1 cellular context compared by ENCODE assay signal in the genomic region with DNA sequence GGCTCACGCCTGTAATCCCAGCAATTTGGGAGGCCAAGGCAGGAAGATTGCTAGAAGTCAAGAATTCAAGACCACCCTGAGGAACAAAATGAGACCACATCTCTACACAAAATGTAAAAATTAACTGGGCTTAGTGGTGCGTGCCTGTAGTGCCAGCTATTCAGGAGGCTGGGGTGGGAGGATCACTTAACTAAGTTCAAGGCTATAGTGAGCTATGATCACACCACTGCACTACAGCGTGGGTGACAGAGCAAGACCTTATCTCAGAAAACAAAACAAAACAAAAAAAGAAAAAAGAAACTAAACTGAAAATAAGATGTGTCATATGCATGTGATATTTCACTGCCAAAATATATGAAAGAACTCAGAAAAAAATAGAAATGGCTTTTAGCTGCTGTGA.
TF ChIP-seq lines count a peak whose summit lies in the region.

No MANE protein-coding gene starts in this region.

TF ChIP-seq in K562, 482 proteins besides CTCF, POLR2A, EP300 and RAD21 (continued from another document and continues in another):
- TF ChIP-seq, protein P1, sequence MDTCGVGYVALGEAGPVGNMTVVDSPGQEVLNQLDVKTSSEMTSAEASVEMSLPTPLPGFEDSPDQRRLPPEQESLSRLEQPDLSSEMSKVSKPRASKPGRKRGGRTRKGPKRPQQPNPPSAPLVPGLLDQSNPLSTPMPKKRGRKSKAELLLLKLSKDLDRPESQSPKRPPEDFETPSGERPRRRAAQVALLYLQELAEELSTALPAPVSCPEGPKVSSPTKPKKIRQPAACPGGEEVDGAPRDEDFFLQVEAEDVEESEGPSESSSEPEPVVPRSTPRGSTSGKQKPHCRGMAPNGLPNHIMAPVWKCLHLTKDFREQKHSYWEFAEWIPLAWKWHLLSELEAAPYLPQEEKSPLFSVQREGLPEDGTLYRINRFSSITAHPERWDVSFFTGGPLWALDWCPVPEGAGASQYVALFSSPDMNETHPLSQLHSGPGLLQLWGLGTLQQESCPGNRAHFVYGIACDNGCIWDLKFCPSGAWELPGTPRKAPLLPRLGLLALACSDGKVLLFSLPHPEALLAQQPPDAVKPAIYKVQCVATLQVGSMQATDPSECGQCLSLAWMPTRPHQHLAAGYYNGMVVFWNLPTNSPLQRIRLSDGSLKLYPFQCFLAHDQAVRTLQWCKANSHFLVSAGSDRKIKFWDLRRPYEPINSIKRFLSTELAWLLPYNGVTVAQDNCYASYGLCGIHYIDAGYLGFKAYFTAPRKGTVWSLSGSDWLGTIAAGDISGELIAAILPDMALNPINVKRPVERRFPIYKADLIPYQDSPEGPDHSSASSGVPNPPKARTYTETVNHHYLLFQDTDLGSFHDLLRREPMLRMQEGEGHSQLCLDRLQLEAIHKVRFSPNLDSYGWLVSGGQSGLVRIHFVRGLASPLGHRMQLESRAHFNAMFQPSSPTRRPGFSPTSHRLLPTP (IDR thresholded peaks at IDR 0.05; ENCODE audit: borderline replicate concordance, extremely low read depth, insufficient read length): no peak
- TF ChIP-seq, protein P2, sequence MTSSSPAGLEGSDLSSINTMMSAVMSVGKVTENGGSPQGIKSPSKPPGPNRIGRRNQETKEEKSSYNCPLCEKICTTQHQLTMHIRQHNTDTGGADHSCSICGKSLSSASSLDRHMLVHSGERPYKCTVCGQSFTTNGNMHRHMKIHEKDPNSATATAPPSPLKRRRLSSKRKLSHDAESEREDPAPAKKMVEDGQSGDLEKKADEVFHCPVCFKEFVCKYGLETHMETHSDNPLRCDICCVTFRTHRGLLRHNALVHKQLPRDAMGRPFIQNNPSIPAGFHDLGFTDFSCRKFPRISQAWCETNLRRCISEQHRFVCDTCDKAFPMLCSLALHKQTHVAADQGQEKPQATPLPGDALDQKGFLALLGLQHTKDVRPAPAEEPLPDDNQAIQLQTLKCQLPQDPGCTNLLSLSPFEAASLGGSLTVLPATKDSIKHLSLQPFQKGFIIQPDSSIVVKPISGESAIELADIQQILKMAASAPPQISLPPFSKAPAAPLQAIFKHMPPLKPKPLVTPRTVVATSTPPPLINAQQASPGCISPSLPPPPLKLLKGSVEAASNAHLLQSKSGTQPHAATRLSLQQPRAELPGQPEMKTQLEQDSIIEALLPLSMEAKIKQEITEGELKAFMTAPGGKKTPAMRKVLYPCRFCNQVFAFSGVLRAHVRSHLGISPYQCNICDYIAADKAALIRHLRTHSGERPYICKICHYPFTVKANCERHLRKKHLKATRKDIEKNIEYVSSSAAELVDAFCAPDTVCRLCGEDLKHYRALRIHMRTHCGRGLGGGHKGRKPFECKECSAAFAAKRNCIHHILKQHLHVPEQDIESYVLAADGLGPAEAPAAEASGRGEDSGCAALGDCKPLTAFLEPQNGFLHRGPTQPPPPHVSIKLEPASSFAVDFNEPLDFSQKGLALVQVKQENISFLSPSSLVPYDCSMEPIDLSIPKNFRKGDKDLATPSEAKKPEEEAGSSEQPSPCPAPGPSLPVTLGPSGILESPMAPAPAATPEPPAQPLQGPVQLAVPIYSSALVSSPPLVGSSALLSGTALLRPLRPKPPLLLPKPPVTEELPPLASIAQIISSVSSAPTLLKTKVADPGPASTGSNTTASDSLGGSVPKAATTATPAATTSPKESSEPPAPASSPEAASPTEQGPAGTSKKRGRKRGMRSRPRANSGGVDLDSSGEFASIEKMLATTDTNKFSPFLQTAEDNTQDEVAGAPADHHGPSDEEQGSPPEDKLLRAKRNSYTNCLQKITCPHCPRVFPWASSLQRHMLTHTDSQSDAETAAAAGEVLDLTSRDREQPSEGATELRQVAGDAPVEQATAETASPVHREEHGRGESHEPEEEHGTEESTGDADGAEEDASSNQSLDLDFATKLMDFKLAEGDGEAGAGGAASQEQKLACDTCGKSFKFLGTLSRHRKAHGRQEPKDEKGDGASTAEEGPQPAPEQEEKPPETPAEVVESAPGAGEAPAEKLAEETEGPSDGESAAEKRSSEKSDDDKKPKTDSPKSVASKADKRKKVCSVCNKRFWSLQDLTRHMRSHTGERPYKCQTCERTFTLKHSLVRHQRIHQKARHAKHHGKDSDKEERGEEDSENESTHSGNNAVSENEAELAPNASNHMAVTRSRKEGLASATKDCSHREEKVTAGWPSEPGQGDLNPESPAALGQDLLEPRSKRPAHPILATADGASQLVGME (CRISPR knock-in tag; IDR thresholded peaks at IDR 0.05): no peak
- TF ChIP-seq RFX7 (CRISPR knock-in tag; IDR thresholded peaks at IDR 0.05) (no peak), CC2D1A (IDR thresholded peaks at IDR 0.05) (no peak), CBFA2T3 (IDR thresholded peaks at IDR 0.05) (no peak), HNRNPUL1 (IDR thresholded peaks at IDR 0.05; ENCODE audit: low read length) (no peak), CBX8 (IDR thresholded peaks at IDR 0.05; ENCODE audit: borderline replicate concordance, extremely low read depth, low read depth, low read length, poor library complexity, severe bottlenecking) (no peak), SMARCA5 (IDR thresholded peaks at IDR 0.05) (no peak), MTA2 (IDR thresholded peaks at IDR 0.05; ENCODE audit: low read depth) (no peak), RUNX1 (IDR thresholded peaks at IDR 0.05; ENCODE audit: low read depth) (no peak), EP400 (IDR thresholded peaks at IDR 0.05) (no peak), LCOR (CRISPR knock-in tag; IDR thresholded peaks at IDR 0.05) (no peak), GABPB2 (CRISPR knock-in tag; conservative IDR thresholded peaks at IDR 0.05) (no peak), ESRRA (IDR thresholded peaks at IDR 0.05; ENCODE audit: borderline replicate concordance, low read depth) (no peak), ZNF431 (CRISPR knock-in tag; IDR thresholded peaks at IDR 0.05) (no peak), FIP1L1 (IDR thresholded peaks at IDR 0.05; ENCODE audit: low read depth, low read length, poor library complexity, severe bottlenecking) (no peak), DACH1 (IDR thresholded peaks at IDR 0.05; ENCODE audit: partially characterized antibody) (no peak), MXI1 (IDR thresholded peaks at IDR 0.05; ENCODE audit: low read depth, low read length) (no peak), NELFE (IDR thresholded peaks at IDR 0.05; ENCODE audit: insufficient read depth, insufficient read length) (no peak), ZNF239 (CRISPR knock-in tag; IDR thresholded peaks at IDR 0.05) (no peak), DPF2 (IDR thresholded peaks at IDR 0.05) (peak; percentile 35; the same call in 1 of the 2 replicates), POLR3G (IDR thresholded peaks at IDR 0.05; ENCODE audit: extremely low read depth, insufficient read length, insufficient replicate concordance) (no peak), CCAR2 (IDR thresholded peaks at IDR 0.05; ENCODE audit: low read depth, low read length) (no peak), HSF4 (CRISPR knock-in tag; IDR thresholded peaks at IDR 0.05; ENCODE audit: borderline replicate concordance) (no peak), TCF3 (CRISPR knock-in tag; IDR thresholded peaks at IDR 0.05) (no peak)
- TF ChIP-seq, protein P3, sequence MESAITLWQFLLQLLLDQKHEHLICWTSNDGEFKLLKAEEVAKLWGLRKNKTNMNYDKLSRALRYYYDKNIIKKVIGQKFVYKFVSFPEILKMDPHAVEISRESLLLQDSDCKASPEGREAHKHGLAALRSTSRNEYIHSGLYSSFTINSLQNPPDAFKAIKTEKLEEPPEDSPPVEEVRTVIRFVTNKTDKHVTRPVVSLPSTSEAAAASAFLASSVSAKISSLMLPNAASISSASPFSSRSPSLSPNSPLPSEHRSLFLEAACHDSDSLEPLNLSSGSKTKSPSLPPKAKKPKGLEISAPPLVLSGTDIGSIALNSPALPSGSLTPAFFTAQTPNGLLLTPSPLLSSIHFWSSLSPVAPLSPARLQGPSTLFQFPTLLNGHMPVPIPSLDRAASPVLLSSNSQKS (CRISPR knock-in tag; IDR thresholded peaks at IDR 0.05): no peak
- TF ChIP-seq, protein P4, sequence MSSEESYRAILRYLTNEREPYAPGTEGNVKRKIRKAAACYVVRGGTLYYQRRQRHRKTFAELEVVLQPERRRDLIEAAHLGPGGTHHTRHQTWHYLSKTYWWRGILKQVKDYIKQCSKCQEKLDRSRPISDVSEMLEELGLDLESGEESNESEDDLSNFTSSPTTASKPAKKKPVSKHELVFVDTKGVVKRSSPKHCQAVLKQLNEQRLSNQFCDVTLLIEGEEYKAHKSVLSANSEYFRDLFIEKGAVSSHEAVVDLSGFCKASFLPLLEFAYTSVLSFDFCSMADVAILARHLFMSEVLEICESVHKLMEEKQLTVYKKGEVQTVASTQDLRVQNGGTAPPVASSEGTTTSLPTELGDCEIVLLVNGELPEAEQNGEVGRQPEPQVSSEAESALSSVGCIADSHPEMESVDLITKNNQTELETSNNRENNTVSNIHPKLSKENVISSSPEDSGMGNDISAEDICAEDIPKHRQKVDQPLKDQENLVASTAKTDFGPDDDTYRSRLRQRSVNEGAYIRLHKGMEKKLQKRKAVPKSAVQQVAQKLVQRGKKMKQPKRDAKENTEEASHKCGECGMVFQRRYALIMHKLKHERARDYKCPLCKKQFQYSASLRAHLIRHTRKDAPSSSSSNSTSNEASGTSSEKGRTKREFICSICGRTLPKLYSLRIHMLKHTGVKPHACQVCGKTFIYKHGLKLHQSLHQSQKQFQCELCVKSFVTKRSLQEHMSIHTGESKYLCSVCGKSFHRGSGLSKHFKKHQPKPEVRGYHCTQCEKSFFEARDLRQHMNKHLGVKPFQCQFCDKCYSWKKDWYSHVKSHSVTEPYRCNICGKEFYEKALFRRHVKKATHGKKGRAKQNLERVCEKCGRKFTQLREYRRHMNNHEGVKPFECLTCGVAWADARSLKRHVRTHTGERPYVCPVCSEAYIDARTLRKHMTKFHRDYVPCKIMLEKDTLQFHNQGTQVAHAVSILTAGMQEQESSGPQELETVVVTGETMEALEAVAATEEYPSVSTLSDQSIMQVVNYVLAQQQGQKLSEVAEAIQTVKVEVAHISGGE (CRISPR knock-in tag; IDR thresholded peaks at IDR 0.05): 0 out of 6 replicates have a peak, but pooled peaks of 1 of the 3 experiments have one; percentile 12
- TF ChIP-seq, protein P5, sequence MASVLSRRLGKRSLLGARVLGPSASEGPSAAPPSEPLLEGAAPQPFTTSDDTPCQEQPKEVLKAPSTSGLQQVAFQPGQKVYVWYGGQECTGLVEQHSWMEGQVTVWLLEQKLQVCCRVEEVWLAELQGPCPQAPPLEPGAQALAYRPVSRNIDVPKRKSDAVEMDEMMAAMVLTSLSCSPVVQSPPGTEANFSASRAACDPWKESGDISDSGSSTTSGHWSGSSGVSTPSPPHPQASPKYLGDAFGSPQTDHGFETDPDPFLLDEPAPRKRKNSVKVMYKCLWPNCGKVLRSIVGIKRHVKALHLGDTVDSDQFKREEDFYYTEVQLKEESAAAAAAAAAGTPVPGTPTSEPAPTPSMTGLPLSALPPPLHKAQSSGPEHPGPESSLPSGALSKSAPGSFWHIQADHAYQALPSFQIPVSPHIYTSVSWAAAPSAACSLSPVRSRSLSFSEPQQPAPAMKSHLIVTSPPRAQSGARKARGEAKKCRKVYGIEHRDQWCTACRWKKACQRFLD (CRISPR knock-in tag; IDR thresholded peaks at IDR 0.05): 0 out of 2 replicates have a peak, but pooled peaks have one; percentile 39
- TF ChIP-seq, protein P6, sequence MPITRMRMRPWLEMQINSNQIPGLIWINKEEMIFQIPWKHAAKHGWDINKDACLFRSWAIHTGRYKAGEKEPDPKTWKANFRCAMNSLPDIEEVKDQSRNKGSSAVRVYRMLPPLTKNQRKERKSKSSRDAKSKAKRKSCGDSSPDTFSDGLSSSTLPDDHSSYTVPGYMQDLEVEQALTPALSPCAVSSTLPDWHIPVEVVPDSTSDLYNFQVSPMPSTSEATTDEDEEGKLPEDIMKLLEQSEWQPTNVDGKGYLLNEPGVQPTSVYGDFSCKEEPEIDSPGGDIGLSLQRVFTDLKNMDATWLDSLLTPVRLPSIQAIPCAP (CRISPR knock-in tag; IDR thresholded peaks at IDR 0.05; ENCODE audit: borderline replicate concordance): no peak
- TF ChIP-seq, protein P7, sequence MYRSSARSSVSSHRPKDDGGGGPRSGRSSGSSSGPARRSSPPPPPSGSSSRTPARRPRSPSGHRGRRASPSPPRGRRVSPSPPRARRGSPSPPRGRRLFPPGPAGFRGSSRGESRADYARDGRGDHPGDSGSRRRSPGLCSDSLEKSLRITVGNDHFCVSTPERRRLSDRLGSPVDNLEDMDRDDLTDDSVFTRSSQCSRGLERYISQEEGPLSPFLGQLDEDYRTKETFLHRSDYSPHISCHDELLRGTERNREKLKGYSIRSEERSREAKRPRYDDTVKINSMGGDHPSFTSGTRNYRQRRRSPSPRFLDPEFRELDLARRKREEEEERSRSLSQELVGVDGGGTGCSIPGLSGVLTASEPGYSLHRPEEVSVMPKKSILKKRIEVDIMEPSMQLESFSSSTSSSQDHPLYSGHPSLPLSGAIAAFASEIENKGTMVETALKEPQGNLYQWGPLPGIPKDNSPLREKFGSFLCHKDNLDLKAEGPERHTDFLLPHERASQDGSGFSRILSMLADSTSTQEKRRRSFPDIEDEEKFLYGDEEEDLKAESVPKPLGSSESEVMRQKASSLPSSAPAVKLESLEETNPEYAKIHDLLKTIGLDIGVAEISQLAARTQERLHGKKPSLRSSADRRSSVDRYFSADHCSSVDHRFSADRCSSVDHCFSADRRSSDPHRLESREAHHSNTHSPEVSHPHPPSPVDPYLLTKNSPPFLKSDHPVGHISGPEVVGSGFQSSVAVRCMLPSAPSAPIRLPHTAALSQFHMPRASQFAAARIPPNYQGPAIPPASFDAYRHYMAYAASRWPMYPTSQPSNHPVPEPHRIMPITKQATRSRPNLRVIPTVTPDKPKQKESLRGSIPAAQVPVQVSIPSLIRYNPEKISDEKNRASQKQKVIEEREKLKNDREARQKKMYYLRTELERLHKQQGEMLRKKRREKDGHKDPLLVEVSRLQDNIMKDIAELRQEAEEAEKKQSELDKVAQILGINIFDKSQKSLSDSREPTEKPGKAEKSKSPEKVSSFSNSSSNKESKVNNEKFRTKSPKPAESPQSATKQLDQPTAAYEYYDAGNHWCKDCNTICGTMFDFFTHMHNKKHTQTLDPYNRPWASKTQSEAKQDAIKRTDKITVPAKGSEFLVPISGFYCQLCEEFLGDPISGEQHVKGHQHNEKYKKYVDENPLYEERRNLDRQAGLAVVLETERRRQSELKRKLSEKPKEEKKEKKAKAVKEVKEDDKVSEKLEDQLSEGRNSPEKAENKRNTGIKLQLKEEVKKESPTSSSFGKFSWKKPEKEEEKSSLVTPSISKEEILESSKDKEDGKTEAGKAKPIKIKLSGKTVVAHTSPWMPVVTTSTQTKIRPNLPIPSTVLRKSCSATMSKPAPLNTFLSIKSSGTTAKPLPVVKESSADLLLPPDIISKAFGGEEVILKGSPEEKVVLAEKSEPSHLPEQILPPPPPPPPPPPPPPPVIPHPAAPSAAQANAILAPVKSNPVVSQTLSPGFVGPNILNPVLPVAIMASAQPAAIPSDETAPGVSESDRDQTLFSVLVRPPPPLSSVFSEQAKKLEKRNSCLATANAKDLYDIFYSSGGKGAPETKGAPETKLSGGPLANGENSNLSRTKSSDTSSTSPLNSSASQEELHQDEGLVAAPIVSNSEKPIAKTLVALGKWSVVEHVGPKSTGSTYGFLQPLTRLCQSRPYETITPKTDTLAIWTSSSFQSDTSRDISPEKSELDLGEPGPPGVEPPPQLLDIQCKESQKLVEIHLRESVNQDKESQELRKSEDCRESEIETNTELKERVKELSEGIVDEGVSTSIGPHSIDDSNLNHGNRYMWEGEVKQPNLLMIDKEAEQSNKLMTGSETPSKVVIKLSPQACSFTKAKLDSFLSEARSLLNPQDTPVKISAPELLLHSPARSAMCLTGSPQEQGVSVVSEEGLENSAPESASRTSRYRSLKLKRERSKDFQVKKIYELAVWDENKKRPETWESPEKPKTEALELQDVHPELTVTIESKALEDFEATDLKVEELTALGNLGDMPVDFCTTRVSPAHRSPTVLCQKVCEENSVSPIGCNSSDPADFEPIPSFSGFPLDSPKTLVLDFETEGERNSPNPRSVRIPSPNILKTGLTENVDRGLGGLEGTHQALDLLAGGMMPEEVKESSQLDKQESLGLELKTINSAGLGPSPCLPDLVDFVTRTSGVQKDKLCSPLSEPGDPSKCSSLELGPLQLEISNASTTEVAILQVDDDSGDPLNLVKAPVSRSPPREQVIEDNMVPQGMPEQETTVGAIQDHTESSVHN (IDR thresholded peaks at IDR 0.05; ENCODE audit: borderline replicate concordance in 1 of 2, low read depth in 1 of 2): no peak
